ENCODE assay signal across 1 cellular context in genomic region chr6:106081715-106082114, GRCh38.
TF ChIP-seq lines count a peak whose summit lies in the region.

No MANE protein-coding gene starts in this region.

TF ChIP-seq in HEK293, 187 proteins besides CTCF, POLR2A, EP300 and RAD21:
- TF ChIP-seq PRDM4 (tag by site-specific recombination; IDR thresholded peaks at IDR 0.05), result no peak
- peak; percentile 86 for TF ChIP-seq PRDM10 (tag by site-specific recombination; IDR thresholded peaks at IDR 0.05)
